In the genomic region with DNA sequence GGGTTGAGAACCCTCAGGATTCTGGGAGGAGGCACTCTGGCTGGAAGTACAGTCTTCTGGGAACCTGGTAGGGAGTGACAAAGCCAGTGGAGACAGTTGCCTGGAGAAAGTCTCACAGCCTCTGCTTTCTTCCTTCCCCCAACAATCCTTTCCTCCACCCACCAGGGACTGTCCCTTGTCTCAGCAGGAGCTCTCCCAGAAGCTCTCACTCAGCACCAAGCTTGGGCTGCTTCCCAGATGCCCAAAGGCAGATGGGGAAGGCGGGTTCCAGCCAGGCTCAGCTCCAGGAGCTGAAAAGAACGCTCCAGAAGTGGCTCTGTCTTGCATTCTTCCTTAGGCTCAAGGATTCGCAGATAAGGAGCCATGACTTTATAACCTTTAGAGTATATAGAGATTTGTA, we compare ENCODE assay signal across 17 cellular contexts. TPM values are rescaled to one million over a fixed set of nuclear protein-coding genes. Genes with fewer than 3 reads are reported as not detected.
DNase-seq lines count a peak whose midpoint lies in the region; ATAC-seq and TF ChIP-seq lines count a peak whose summit lies in the region.
"Had no signal": no experiment of that assay in that cellular context is flagged by ENCODE, and none has a peak within 500 bp of the region (broad histone marks: within the 10 kb centered on the region; RNA-seq: fewer than 3 reads in every experiment).

No MANE protein-coding gene starts in this region.

- ATAC-seq in GM21528 (IDR thresholded peaks at IDR 0.05; ENCODE audit: low FRiP score, unreplicated experiment) (no peak), HG02759 (IDR thresholded peaks at IDR 0.05; ENCODE audit: unreplicated experiment) (no peak)
- ATAC-seq: A549, GM23338 had no signal

- DNase-seq in A172 (ENCODE audit: low spot score): peak; percentile 33
- peak; percentile 36 for DNase-seq in GM03348 (ENCODE audit: low spot score)
- peak in 7 of 10 donors; percentile 44 to 76 (median 66) for DNase-seq in dorsolateral prefrontal cortex
- DNase-seq in RKO (ENCODE audit: low spot score): no peak
- DNase-seq in sigmoid colon: no peak
- DNase-seq: COR-L47, NCI-H1092, NCI-H146, NCI-H2081, NCI-H774, PC-9 had no signal

- no peak for TF ChIP-seq POLR2A in sigmoid colon (IDR thresholded peaks at IDR 0.05)

- TF ChIP-seq EP300 in sigmoid colon (IDR thresholded peaks at IDR 0.05): no peak

- TF ChIP-seq CTCF in dorsolateral prefrontal cortex (IDR thresholded peaks at IDR 0.05 in 54 of 56, conservative IDR thresholded peaks at IDR 0.05 in 2 of 56; ENCODE audit: low read depth in 1 of 56, partially characterized antibody in 56 of 56): no peak
- TF ChIP-seq CTCF in parathyroid adenoma (IDR thresholded peaks at IDR 0.05): no peak
- no peak for TF ChIP-seq CTCF in sigmoid colon (IDR thresholded peaks at IDR 0.05)

- H3K4me3 ChIP-seq in dorsolateral prefrontal cortex (no peak overlapping the region), parathyroid adenoma (ENCODE audit: low read depth, low read length) (no peak overlapping the region), sigmoid colon (no peak overlapping the region)
- H3K4me3 ChIP-seq: A549, GM23338, PC-9 had no signal

- no peak overlapping the region for H3K9ac ChIP-seq in parathyroid adenoma
- H3K9ac ChIP-seq: KMS-11 had no signal

- peak overlapping the region; percentile 23 for H2AFZ ChIP-seq in parathyroid adenoma
- H2AFZ ChIP-seq: GM23338, PC-9 had no signal

- H3K36me3 ChIP-seq in parathyroid adenoma (ENCODE audit: control insufficient read depth, insufficient read depth, low read length) (no peaks in the 10 kb centered on the region), sigmoid colon (no peaks in the 10 kb centered on the region)

- WGBS in sigmoid colon, 2 donors: 82% methylated on average over 3 of the region's 3 CpGs

- no peaks in the 10 kb centered on the region for H3K27me3 ChIP-seq in dorsolateral prefrontal cortex
- no peaks in the 10 kb centered on the region for H3K27me3 ChIP-seq in parathyroid adenoma (ENCODE audit: control insufficient read depth, insufficient read depth, low read length)
- peaks cover 0 to 3% (median 0%) of the 10 kb centered on the region in 3 donors for H3K27me3 ChIP-seq in sigmoid colon

- H3K79me2 ChIP-seq in parathyroid adenoma: no peaks in the 10 kb centered on the region

- H3K9me3 ChIP-seq in parathyroid adenoma (ENCODE audit: control insufficient read depth, low read length) (no peaks in the 10 kb centered on the region), sigmoid colon (no peaks in the 10 kb centered on the region)
- H3K9me3 ChIP-seq: A549 had no signal

- H3K27ac ChIP-seq in dorsolateral prefrontal cortex (peak overlapping the region in 16 of 59 donors; percentile 1 to 81 (median 46)), parathyroid adenoma (no peak overlapping the region), sigmoid colon (no peak overlapping the region)
- H3K27ac ChIP-seq: A549, KMS-11, PC-9 had no signal

- intact Hi-C loops in dorsolateral prefrontal cortex (cut with DNase I): no loop called here
- intact Hi-C loops in sigmoid colon (cut with DNase I): no loop called here

- H3K4me2 ChIP-seq in parathyroid adenoma (ENCODE audit: low read length): no peak overlapping the region
- H3K4me2 ChIP-seq: A549, GM23338, KMS-11, PC-9 had no signal

- H3K4me1 ChIP-seq in parathyroid adenoma (peaks cover 31% of the 10 kb centered on the region), sigmoid colon (no peaks in the 10 kb centered on the region)
- H3K4me1 ChIP-seq: A549 had no signal

RNA-seq across cellular contexts. Expression of a gene that starts 7.6 kb away (rescaled TPM):
- 73.3 and 128 TPM in 2 replicates for total RNA-seq in A172 (2014; rRNA removed; shearing (Covaris generic))
- total RNA-seq in dorsolateral prefrontal cortex: 100 to 1,000 TPM in 47 of 120 experiments, 10 to 100 TPM in 73; 70.6 to 123 (median 96.5) TPM
- total RNA-seq in sigmoid colon: 10 to 100 TPM; 36.3 to 73.2 (median 64.2) TPM
- polyA plus RNA-seq in sigmoid colon: 10 to 100 TPM; 60.0 to 93.1 (median 86.5) TPM

Comparison
In these comparisons a context has a peak if more than half of its experiments do, and no peak if none do; other contexts are left out.
1. DNase-seq: peak in A172 (single experiment), GM03348 (single experiment) and dorsolateral prefrontal cortex (7 of 10); none in RKO (single experiment) and sigmoid colon (single experiment).